In genomic region chr4:159117968-159118367, GRCh38 we compare ENCODE assay signal across 20 cellular contexts. TPM values are rescaled to one million over a fixed set of nuclear protein-coding genes. Genes with fewer than 3 reads are reported as not detected.
DNase-seq lines count a peak whose midpoint lies in the region; ATAC-seq, FAIRE-seq and TF ChIP-seq lines count a peak whose summit lies in the region.
"Had no signal": no experiment of that assay in that cellular context is flagged by ENCODE, and none has a peak within 500 bp of the region (broad histone marks: within the 10 kb centered on the region; RNA-seq: fewer than 3 reads in every experiment).

No MANE protein-coding gene starts in this region.

- no peak for TF ChIP-seq CTCF in natural killer cell (IDR thresholded peaks at IDR 0.05)

- FAIRE-seq in GM12892 (lab: Jason Lieb, UNC) = no peak
- FAIRE-seq: H54, urothelium cell line had no signal

- CTCF ChIA-PET in activated CD8-positive, alpha-beta T cell treated with anti-CD3 and anti-CD28 coated beads, Interleukin-2, amount 10 ng/mL, durations not matched to agents 7 days and 5 days (lab: Charles Lee) = no interaction called here

- ATAC-seq in GM21529 (IDR thresholded peaks at IDR 0.05; ENCODE audit: unreplicated experiment) = peak; percentile 52
- peak; percentile 65 for ATAC-seq in activated CD8-positive, alpha-beta T cell treated with anti-CD3 and anti-CD28 coated beads, Interleukin-2, amount 10 ng/mL, durations not matched to agents 7 days and 5 days
- peak; percentile 90 to 97 (median 95) for ATAC-seq in natural killer cell
- no peak for ATAC-seq in GM21528 (IDR thresholded peaks at IDR 0.05; ENCODE audit: low FRiP score, unreplicated experiment)
- ATAC-seq: left lung, Right ventricle myocardium inferior had no signal

- DNase-seq in activated CD4-positive, alpha-beta T cell treated with anti-CD3 and anti-CD28 coated beads, Interleukin-2, amount 10 ng/mL, durations not matched to agents 24 days and 14 days = peak; percentile 75
- no peak for DNase-seq in activated CD4-positive, alpha-beta T cell treated with anti-CD3 and anti-CD28 coated beads, Interleukin-2, amount 50 U/mL, for 1 hour
- DNase-seq in activated CD8-positive, alpha-beta T cell treated with anti-CD3 and anti-CD28 coated beads, Interleukin-2, amount 10 ng/mL, durations not matched to agents 7 days and 5 days = no peak
- no peak for DNase-seq in natural killer cell
- DNase-seq in GM12892 (ENCODE audit: insufficient read length) = no peak
- DNase-seq in EL = no peak
- DNase-seq: ACHN; activated T-cell treated with anti-CD3 and anti-CD28 coated beads, Interleukin-2, amount 50 U/mL, for 72 hours; amniotic stem cell; endodermal cell; foreskin fibroblast; left lung; NCI-H2029 treated with DMSO at 0.1 percent for 48 hours had no signal

- TF ChIP-seq POLR2A in GM12892 (IDR thresholded peaks at IDR 0.05; ENCODE audit: low read depth, low read length) = no peak

- peaks cover 29% of the 10 kb centered on the region for H3K4me1 Mint-ChIP-seq in activated CD4-positive, alpha-beta T cell treated with anti-CD3 and anti-CD28 coated beads, Interleukin-2, amount 10 ng/mL, durations not matched to agents 24 days and 14 days
- H3K4me1 Mint-ChIP-seq in activated CD8-positive, alpha-beta T cell treated with anti-CD3 and anti-CD28 coated beads, Interleukin-2, amount 10 ng/mL, durations not matched to agents 7 days and 5 days (ENCODE audit: low read depth) = peaks cover 8% of the 10 kb centered on the region
- peaks cover 24 to 25% of the 10 kb centered on the region in 2 donors for H3K4me1 Mint-ChIP-seq in natural killer cell
- H3K4me1 Mint-ChIP-seq: endodermal cell had no signal

- peaks cover 6% of the 10 kb centered on the region for H3K36me3 Mint-ChIP-seq in activated CD4-positive, alpha-beta T cell treated with anti-CD3 and anti-CD28 coated beads, Interleukin-2, amount 10 ng/mL, durations not matched to agents 24 days and 14 days (ENCODE audit: low read depth)
- H3K36me3 Mint-ChIP-seq in activated CD8-positive, alpha-beta T cell treated with anti-CD3 and anti-CD28 coated beads, Interleukin-2, amount 10 ng/mL, durations not matched to agents 7 days and 5 days (ENCODE audit: low read depth) = no peaks in the 10 kb centered on the region
- no peaks in the 10 kb centered on the region for H3K36me3 Mint-ChIP-seq in natural killer cell

- POLR2A ChIA-PET in activated CD8-positive, alpha-beta T cell treated with anti-CD3 and anti-CD28 coated beads, Interleukin-2, amount 10 ng/mL, durations not matched to agents 7 days and 5 days (lab: Charles Lee) = no interaction called here

- no peak overlapping the region for H3K4me3 Mint-ChIP-seq in activated CD4-positive, alpha-beta T cell treated with anti-CD3 and anti-CD28 coated beads, Interleukin-2, amount 10 ng/mL, durations not matched to agents 24 days and 14 days
- H3K4me3 Mint-ChIP-seq in activated CD8-positive, alpha-beta T cell treated with anti-CD3 and anti-CD28 coated beads, Interleukin-2, amount 10 ng/mL, durations not matched to agents 7 days and 5 days = no peak overlapping the region
- no peak overlapping the region for H3K4me3 Mint-ChIP-seq in natural killer cell
- H3K4me3 Mint-ChIP-seq: activated T-cell treated with anti-CD3 and anti-CD28 coated beads, Interleukin-2, amount 50 U/mL, for 72 hours; endodermal cell; stimulated activated naive CD8-positive, alpha-beta T cell treated with anti-CD3 and anti-CD28 coated beads, Interleukin-15, Interleukin-2, amounts not matched to agents 100 ng/mL and 50 ng/mL, for 24 hours; T-helper 2 cell treated with Interferon-gamma antibody and Interleukin-4, amounts not matched to agents 5 μg/mL and 100 μg/mL, for 36 hours had no signal

- H3K27me3 Mint-ChIP-seq in activated CD4-positive, alpha-beta T cell treated with anti-CD3 and anti-CD28 coated beads, Interleukin-2, amount 10 ng/mL, durations not matched to agents 24 days and 14 days = no peaks in the 10 kb centered on the region
- H3K27me3 Mint-ChIP-seq in activated CD8-positive, alpha-beta T cell treated with anti-CD3 and anti-CD28 coated beads, Interleukin-2, amount 10 ng/mL, durations not matched to agents 7 days and 5 days (ENCODE audit: low read depth) = no peaks in the 10 kb centered on the region
- no peaks in the 10 kb centered on the region for H3K27me3 Mint-ChIP-seq in natural killer cell (ENCODE audit: low read depth in 2 of 2)
- H3K27me3 Mint-ChIP-seq: stimulated activated naive CD8-positive, alpha-beta T cell treated with anti-CD3 and anti-CD28 coated beads, Interleukin-15, Interleukin-2, amounts not matched to agents 100 ng/mL and 50 ng/mL, for 24 hours had no signal

- H3K27ac Mint-ChIP-seq in activated CD4-positive, alpha-beta T cell treated with anti-CD3 and anti-CD28 coated beads, Interleukin-2, amount 10 ng/mL, durations not matched to agents 24 days and 14 days = no peak overlapping the region
- no peak overlapping the region for H3K27ac Mint-ChIP-seq in activated CD8-positive, alpha-beta T cell treated with anti-CD3 and anti-CD28 coated beads, Interleukin-2, amount 10 ng/mL, durations not matched to agents 7 days and 5 days
- peak overlapping the region in 1 of 2 donors; percentile 45 for H3K27ac Mint-ChIP-seq in natural killer cell
- H3K27ac Mint-ChIP-seq: endodermal cell; stimulated activated naive CD8-positive, alpha-beta T cell treated with anti-CD3 and anti-CD28 coated beads, Interleukin-15, Interleukin-2, amounts not matched to agents 100 ng/mL and 50 ng/mL, for 24 hours; T-helper 2 cell treated with Interferon-gamma antibody and Interleukin-4, amounts not matched to agents 5 μg/mL and 100 μg/mL, for 36 hours had no signal

- H3K9me3 Mint-ChIP-seq in activated CD4-positive, alpha-beta T cell treated with anti-CD3 and anti-CD28 coated beads, Interleukin-2, amount 10 ng/mL, durations not matched to agents 24 days and 14 days = no peaks in the 10 kb centered on the region
- H3K9me3 Mint-ChIP-seq in activated CD8-positive, alpha-beta T cell treated with anti-CD3 and anti-CD28 coated beads, Interleukin-2, amount 10 ng/mL, durations not matched to agents 7 days and 5 days (ENCODE audit: insufficient read depth) = peaks cover 3% of the 10 kb centered on the region
- H3K9me3 Mint-ChIP-seq in natural killer cell = no peaks in the 10 kb centered on the region
- H3K9me3 Mint-ChIP-seq: stimulated activated naive CD8-positive, alpha-beta T cell treated with anti-CD3 and anti-CD28 coated beads, Interleukin-15, Interleukin-2, amounts not matched to agents 100 ng/mL and 50 ng/mL, for 24 hours had no signal

- intact Hi-C loops in activated CD4-positive, alpha-beta T cell treated with anti-CD3 and anti-CD28 coated beads, Interleukin-2, amount 10 ng/mL, durations not matched to agents 24 days and 14 days (cut with micrococcal nuclease) = no loop called here
- intact Hi-C loops in natural killer cell (cut with micrococcal nuclease) = no loop called here

RNA-seq across cellular contexts. Expression of gene RAPGEF2, which starts 15.1 kb away (rescaled TPM):
- total RNA-seq in activated CD4-positive, alpha-beta T cell treated with anti-CD3 and anti-CD28 coated beads, Interleukin-2, amount 10 ng/mL, durations not matched to agents 24 days and 14 days = 27.1 and 32.0 TPM in 2 replicates
- 10 to 100 TPM; 10.4 to 12.2 TPM for total RNA-seq in activated CD8-positive, alpha-beta T cell treated with anti-CD3 and anti-CD28 coated beads, Interleukin-2, amount 10 ng/mL, durations not matched to agents 7 days and 5 days
- total RNA-seq in natural killer cell = 10 to 100 TPM; 21.9 to 55.6 (median 27.6) TPM
- polyA plus RNA-seq in GM12892 (2012; ENCODE audit: missing spikeins) = 5.9 TPM
